23 cellular contexts compared by ENCODE assay signal in genomic region chr20:53512076-53512475, GRCh38.
DNase-seq lines count a peak whose midpoint lies in the region; ATAC-seq and TF ChIP-seq lines count a peak whose summit lies in the region.
"Had no signal": no experiment of that assay in that cellular context is flagged by ENCODE, and none has a peak within 500 bp of the region (broad histone marks: within the 10 kb centered on the region; RNA-seq: fewer than 3 reads in every experiment).

No MANE protein-coding gene starts in this region.

- intact Hi-C loops in Caco-2 (cut with micrococcal nuclease; ENCODE audit: unreplicated experiment) (loop anchor here (10.0 kb wide), 1 partner anchor 253 kb away; no protein-coding TSS in a partner anchor), Panc1 (cut with micrococcal nuclease; ENCODE audit: unreplicated experiment) (no loop called here)

- no peaks in the 10 kb centered on the region for H3K27me3 Mint-ChIP-seq in Caco-2 (ENCODE audit: insufficient read depth, unreplicated experiment)
- no peaks in the 10 kb centered on the region for H3K27me3 Mint-ChIP-seq in T-helper 17 cell
- H3K27me3 Mint-ChIP-seq in osteocyte (ENCODE audit: unreplicated experiment): no peaks in the 10 kb centered on the region
- peaks cover 0 to 1% of the 10 kb centered on the region in 2 donors for H3K27me3 Mint-ChIP-seq in CD8-positive, alpha-beta memory T cell
- H3K27me3 Mint-ChIP-seq: CD4-positive, alpha-beta memory T cell; CD4-positive, CD25-positive, alpha-beta regulatory T cell had no signal

- H3K36me3 ChIP-seq in Caco-2 (ENCODE audit: control insufficient read depth, insufficient read depth, low read length) (no peaks in the 10 kb centered on the region), Panc1 (ENCODE audit: control insufficient read depth, insufficient read depth, low read length) (no peaks in the 10 kb centered on the region)
- H3K36me3 ChIP-seq in CD8-positive, alpha-beta memory T cell (ENCODE audit: insufficient read depth, low read length): no peaks in the 10 kb centered on the region
- H3K36me3 ChIP-seq: BE2C, BLaER1 had no signal

- no peak overlapping the region for H3K27ac ChIP-seq in Panc1 (ENCODE audit: low read length)
- H3K27ac ChIP-seq in CD8-positive, alpha-beta memory T cell (ENCODE audit: low read depth, low read length): no peak overlapping the region
- H3K27ac ChIP-seq: BLaER1 had no signal

- ATAC-seq in Panc1 (0 out of 2 replicates have a peak, but pooled peaks have one; percentile 30), T-helper 17 cell (no peak), GM18505 (IDR thresholded peaks at IDR 0.05; ENCODE audit: unreplicated experiment) (no peak)

- no peak for TF ChIP-seq POLR2A in GM18505 (IDR thresholded peaks at IDR 0.05; ENCODE audit: borderline replicate concordance, extremely low read depth, insufficient read depth, insufficient read length)

- POLR2A ChIA-PET in Caco-2 (lab: Charles Lee): no interaction called here
- POLR2A ChIA-PET in Panc1 (lab: Charles Lee): no interaction called here
- POLR2A ChIA-PET in CD8-positive, alpha-beta memory T cell (lab: Charles Lee): no interaction called here

- H3K4me3 Mint-ChIP-seq in Caco-2 (ENCODE audit: unreplicated experiment): no peak overlapping the region
- H3K4me3 Mint-ChIP-seq in T-helper 17 cell: no peak overlapping the region
- H3K4me3 Mint-ChIP-seq in osteocyte (ENCODE audit: unreplicated experiment): no peak overlapping the region
- no peak overlapping the region for H3K4me3 Mint-ChIP-seq in CD8-positive, alpha-beta memory T cell
- H3K4me3 Mint-ChIP-seq: CD14-positive monocyte; CD4-positive, alpha-beta memory T cell; CD4-positive, CD25-positive, alpha-beta regulatory T cell had no signal

- H3K4me1 Mint-ChIP-seq in Caco-2 (ENCODE audit: low read depth, unreplicated experiment) (peaks cover 41% of the 10 kb centered on the region), T-helper 17 cell (no peaks in the 10 kb centered on the region), osteocyte (ENCODE audit: unreplicated experiment) (no peaks in the 10 kb centered on the region)
- H3K4me1 Mint-ChIP-seq in CD8-positive, alpha-beta memory T cell: no peaks in the 10 kb centered on the region
- H3K4me1 Mint-ChIP-seq: CD14-positive monocyte; CD4-positive, alpha-beta memory T cell had no signal

- H3K4me1 ChIP-seq in Caco-2 (peaks cover 44% of the 10 kb centered on the region), Panc1 (ENCODE audit: control insufficient read depth, insufficient read depth, low read length) (no peaks in the 10 kb centered on the region)
- H3K4me1 ChIP-seq in CD8-positive, alpha-beta memory T cell (ENCODE audit: insufficient read depth, low read length): no peaks in the 10 kb centered on the region
- H3K4me1 ChIP-seq: BE2C, BLaER1 had no signal

- in situ Hi-C loops in Panc1 (cut with HindIII; ENCODE audit: low pct_unique_long_range_greater_than_20kb, low sequenced_read_pairs): no loop called here

- no peaks in the 10 kb centered on the region for H3K9me3 ChIP-seq in Caco-2
- H3K9me3 ChIP-seq in Panc1 (ENCODE audit: control insufficient read depth, insufficient read depth, low read depth, low read length): no peaks in the 10 kb centered on the region
- H3K9me3 ChIP-seq in T-helper 17 cell (ENCODE audit: control insufficient read depth, low read length, poor library complexity, severe bottlenecking): no peaks in the 10 kb centered on the region
- H3K9me3 ChIP-seq in CD8-positive, alpha-beta memory T cell (ENCODE audit: low read length): no peaks in the 10 kb centered on the region
- H3K9me3 ChIP-seq: BE2C, BLaER1 had no signal

- BruUV-seq in Caco-2 (replicated peaks; lab: Mats Ljungman, UMichigan): no TSS peak
- no TSS peak for BruUV-seq in Panc1 (replicated peaks; lab: Mats Ljungman, UMichigan)

- H3K9me3 Mint-ChIP-seq in Caco-2 (ENCODE audit: unreplicated experiment) (peaks cover 10% of the 10 kb centered on the region), osteocyte (ENCODE audit: unreplicated experiment) (no peaks in the 10 kb centered on the region)
- no peaks in the 10 kb centered on the region for H3K9me3 Mint-ChIP-seq in CD8-positive, alpha-beta memory T cell

- H3K27me3 ChIP-seq in Caco-2 (replicated peaks; ENCODE audit: control insufficient read depth, insufficient read depth, low read length) (no peaks in the 10 kb centered on the region), Panc1 (ENCODE audit: control insufficient read depth, insufficient read depth, low read length) (no peaks in the 10 kb centered on the region)
- H3K27me3 ChIP-seq in CD8-positive, alpha-beta memory T cell (ENCODE audit: insufficient read depth, low read length, poor library complexity, severe bottlenecking): no peaks in the 10 kb centered on the region
- H3K27me3 ChIP-seq: BE2C, BLaER1 had no signal

- H3K27ac Mint-ChIP-seq in Caco-2 (ENCODE audit: unreplicated experiment) (peak overlapping the region; percentile 96), T-helper 17 cell (peak overlapping the region; percentile 19), osteocyte (ENCODE audit: unreplicated experiment) (no peak overlapping the region)
- no peak overlapping the region for H3K27ac Mint-ChIP-seq in CD8-positive, alpha-beta memory T cell
- H3K27ac Mint-ChIP-seq: CD14-positive monocyte; CD4-positive, alpha-beta memory T cell; CD4-positive, CD25-positive, alpha-beta regulatory T cell had no signal

- H3K4me3 ChIP-seq in Caco-2 (ENCODE audit: low read depth, low read length) (no peak overlapping the region), Panc1 (ENCODE audit: low read depth in 2 of 2, low read length in 2 of 2) (no peak overlapping the region)
- H3K4me3 ChIP-seq in CD8-positive, alpha-beta memory T cell (ENCODE audit: low read length): no peak overlapping the region
- H3K4me3 ChIP-seq: BLaER1 had no signal

- CTCF ChIA-PET in Caco-2 (lab: Charles Lee): no interaction called here
- CTCF ChIA-PET in Panc1 (lab: Charles Lee): no interaction called here
- CTCF ChIA-PET in CD8-positive, alpha-beta memory T cell (lab: Charles Lee): no interaction called here

- DNase-seq in Caco-2 (no peak), Panc1 (ENCODE audit: low read depth, low spot score) (no peak), T-helper 17 cell (no peak), osteocyte (ENCODE audit: extremely low spot score, unreplicated experiment) (peak; percentile 69), NCI-H1092 (lab: John Stamatoyannopoulos, UW) (no peak)
- no peak for DNase-seq in activated naive CD4-positive, alpha-beta T cell treated with Interleukin-2 at 50 U/mL for 16 hours
- no peak for DNase-seq in CD8-positive, alpha-beta memory T cell
- DNase-seq: 8988T; ACHN; BE2C; C1 segment of cervical spinal cord; CD4-positive, alpha-beta memory T cell; CD4-positive, CD25-positive, alpha-beta regulatory T cell; DMS 273 treated with DMSO at 0.1 percent for 48 hours; DMS153; DMS53; DMS79; DND-41; EL; GDM1 had no signal

- H3K36me3 Mint-ChIP-seq in Caco-2 (ENCODE audit: insufficient read depth, unreplicated experiment): peaks cover 20% of the 10 kb centered on the region
- H3K36me3 Mint-ChIP-seq in T-helper 17 cell (ENCODE audit: low read depth): no peaks in the 10 kb centered on the region
- H3K36me3 Mint-ChIP-seq in osteocyte (ENCODE audit: unreplicated experiment): no peaks in the 10 kb centered on the region
- H3K36me3 Mint-ChIP-seq in CD8-positive, alpha-beta memory T cell: no peaks in the 10 kb centered on the region
- H3K36me3 Mint-ChIP-seq: CD14-positive monocyte; CD4-positive, alpha-beta memory T cell; CD4-positive, CD25-positive, alpha-beta regulatory T cell had no signal

- TF ChIP-seq CTCF in Caco-2 (IDR thresholded peaks at IDR 0.05; ENCODE audit: insufficient read depth in 1 of 2, low read depth in 1 of 2, low read length in 1 of 2, severe bottlenecking in 1 of 2, unreplicated experiment in 1 of 2) (no peak), Panc1 (IDR thresholded peaks at IDR 0.05) (no peak), osteocyte (IDR thresholded peaks at IDR 0.05) (no peak)

Comparison
In these comparisons a context has a peak if more than half of its experiments do, and no peak if none do; other contexts are left out.
1. H3K27ac Mint-ChIP-seq: peak in Caco-2 (single experiment) and T-helper 17 cell (single experiment); none in osteocyte (single experiment) and CD8-positive, alpha-beta memory T cell (0 of 8).